In genomic region chr2:66696374-66696773, GRCh38 we compare ENCODE assay signal across 21 cellular contexts.
DNase-seq lines count a peak whose midpoint lies in the region; ATAC-seq and TF ChIP-seq lines count a peak whose summit lies in the region.
"Had no signal": no experiment of that assay in that cellular context is flagged by ENCODE, and none has a peak within 500 bp of the region (broad histone marks: within the 10 kb centered on the region; RNA-seq: fewer than 3 reads in every experiment).

No MANE protein-coding gene starts in this region.

- H3K27me3 ChIP-seq in fibroblast of lung (ENCODE audit: control insufficient read depth, insufficient read depth, low read length): no peaks in the 10 kb centered on the region
- H3K27me3 ChIP-seq in rectal smooth muscle tissue (ENCODE audit: control insufficient read depth, insufficient read depth, low read length): no peaks in the 10 kb centered on the region
- H3K27me3 ChIP-seq: MG63 had no signal

- peak overlapping the region; percentile 68 for H3K4me2 ChIP-seq in fibroblast of lung (ENCODE audit: extremely low read depth, insufficient read depth, low read length)

- H3K4me1 ChIP-seq in fibroblast of lung (ENCODE audit: control insufficient read depth, extremely low read depth, insufficient read depth, low read length) (no peaks in the 10 kb centered on the region), rectal smooth muscle tissue (ENCODE audit: control insufficient read depth, insufficient read depth, low read length) (peaks cover 36% of the 10 kb centered on the region)

- TF ChIP-seq CTCF in fibroblast of lung (conservative IDR thresholded peaks at IDR 0.05 in 1 of 2, IDR thresholded peaks at IDR 0.05 in 1 of 2; ENCODE audit: low read depth in 1 of 2, low read length in 2 of 2): no peak

- DNase-seq in DMS53 (lab: John Stamatoyannopoulos, UW) (peak; percentile 65), NCI-H2227 (lab: John Stamatoyannopoulos, UW; ENCODE audit: unreplicated experiment) (peak; percentile 43), fibroblast of lung (ENCODE audit: low read depth in 2 of 2) (no peak), HK-2 (ENCODE audit: unreplicated experiment) (no peak)
- DNase-seq in activated CD8-positive, alpha-beta memory T cell treated with anti-CD3 and anti-CD28 coated beads for 24 hours: no peak
- DNase-seq: activated CD4-positive, alpha-beta memory T cell treated with anti-CD3 and anti-CD28 coated beads, Interleukin-2, amount 10 ng/mL, durations not matched to agents 7 days and 5 days; activated T-cell treated with anti-CD3 and anti-CD28 coated beads, Interleukin-2, amount 50 U/mL, for 24 hours; CD4-positive, alpha-beta T cell; endodermal cell; H7; islet precursor cell; mesenchymal stem cell; MG63; NCI-H2081 treated with DMSO at 0.1 percent for 48 hours; SHP77 treated with DMSO at 0.1 percent for 48 hours; stimulated activated naive CD4-positive, alpha-beta T cell treated with Interleukin-2 at 50 U/mL for 16 hours; trophoblast cell had no signal

- no peaks in the 10 kb centered on the region for H4K20me1 ChIP-seq in fibroblast of lung (ENCODE audit: control insufficient read depth, extremely low read depth, insufficient read depth, low read length)

- H3K4me3 ChIP-seq in fibroblast of lung (replicated peaks in 1 of 4; ENCODE audit: control extremely low read depth in 1 of 4, insufficient read depth in 1 of 4, low read depth in 3 of 4, low read length in 4 of 4): peak overlapping the region in 2 of 4 experiments; percentile 7 to 19
- peak overlapping the region; percentile 12 for H3K4me3 ChIP-seq in rectal smooth muscle tissue (ENCODE audit: low read length)
- H3K4me3 ChIP-seq: MG63 had no signal

- H3K36me3 ChIP-seq in fibroblast of lung (ENCODE audit: control insufficient read depth, insufficient read depth, low read length) (no peaks in the 10 kb centered on the region), rectal smooth muscle tissue (ENCODE audit: control insufficient read depth, insufficient read depth, low read length) (no peaks in the 10 kb centered on the region)
- H3K36me3 ChIP-seq: MG63 had no signal

- H3K9ac ChIP-seq in fibroblast of lung (ENCODE audit: insufficient read depth, low read length) (no peak overlapping the region), rectal smooth muscle tissue (ENCODE audit: low read length) (no peak overlapping the region)

- ATAC-seq in HG02870 (IDR thresholded peaks at IDR 0.05; ENCODE audit: unreplicated experiment) (no peak), GM21360 (IDR thresholded peaks at IDR 0.05; ENCODE audit: unreplicated experiment) (no peak)
- ATAC-seq: activated naive CD4-positive, alpha-beta T cell treated with anti-CD3 and anti-CD28 coated beads, Interleukin-2, amount 50 U/mL, for 72 hours had no signal

- H3K27ac ChIP-seq in fibroblast of lung (ENCODE audit: insufficient read depth, low read length) (peak overlapping the region; percentile 20), rectal smooth muscle tissue (ENCODE audit: low read depth, low read length) (peak overlapping the region; percentile 91)

- H3K79me2 ChIP-seq in fibroblast of lung (ENCODE audit: control insufficient read depth, insufficient read depth, low read length): no peaks in the 10 kb centered on the region

- peak overlapping the region; percentile 34 for H2AFZ ChIP-seq in fibroblast of lung (ENCODE audit: low read length)

- no peaks in the 10 kb centered on the region for H3K9me3 ChIP-seq in fibroblast of lung (ENCODE audit: control insufficient read depth, insufficient read depth, low read depth, low read length)
- H3K9me3 ChIP-seq: MG63 had no signal

Comparison
In these comparisons a context has a peak if more than half of its experiments do, and no peak if none do; other contexts are left out.
1. DNase-seq: peak in DMS53 (single experiment) and NCI-H2227 (single experiment); none in fibroblast of lung (0 of 2), HK-2 (single experiment) and activated CD8-positive, alpha-beta memory T cell treated with anti-CD3 and anti-CD28 coated beads for 24 hours (single experiment).